16 cellular contexts compared by ENCODE assay signal in the genomic region with DNA sequence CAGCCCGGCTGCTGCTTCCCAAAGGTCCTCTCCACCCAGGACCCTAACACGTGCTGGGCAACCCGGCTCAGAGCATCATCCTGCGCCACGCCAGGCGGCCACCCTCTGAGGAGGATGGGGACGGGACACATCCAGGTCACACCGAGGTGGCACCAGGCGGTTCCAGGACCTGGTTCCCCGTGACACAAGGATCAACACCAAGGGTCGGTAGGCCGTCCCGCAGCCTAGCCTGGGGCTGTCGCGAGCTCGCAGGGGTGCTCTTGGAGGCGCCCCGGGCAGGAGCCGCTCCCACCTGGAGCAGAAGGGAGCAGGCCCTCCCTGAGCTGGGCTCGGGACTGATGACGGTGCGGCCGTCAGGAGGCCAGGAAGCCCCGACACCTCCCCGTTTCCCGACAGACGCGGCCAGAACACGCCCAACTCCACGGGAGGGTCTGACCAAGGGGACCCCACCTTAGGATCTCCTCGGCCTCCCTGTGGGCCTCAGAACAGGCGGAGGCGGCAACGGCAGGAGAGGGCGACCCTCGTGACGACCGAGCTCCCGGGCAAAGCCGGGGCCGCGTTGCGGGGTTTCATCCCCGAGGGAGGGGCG. TPM values are rescaled to one million over a fixed set of nuclear protein-coding genes. Genes with fewer than 3 reads are reported as not detected.
DNase-seq lines count a peak whose midpoint lies in the region; ATAC-seq and TF ChIP-seq lines count a peak whose summit lies in the region.
"Had no signal": no experiment of that assay in that cellular context is flagged by ENCODE, and none has a peak within 500 bp of the region (broad histone marks: within the 10 kb centered on the region; RNA-seq: fewer than 3 reads in every experiment).

No MANE protein-coding gene starts in this region.

- no peak for TF ChIP-seq POLR2A in esophagus squamous epithelium (IDR thresholded peaks at IDR 0.05)
- no peak for TF ChIP-seq POLR2A in GM18505 (IDR thresholded peaks at IDR 0.05; ENCODE audit: borderline replicate concordance, extremely low read depth, insufficient read depth, insufficient read length)

- H3K4me1 ChIP-seq in right atrium auricular region (peaks cover 0 to 32% of the 10 kb centered on the region in 2 donors), esophagus squamous epithelium (peaks cover 12 to 46% (median 16%) of the 10 kb centered on the region in 3 donors), subcutaneous abdominal adipose tissue (ENCODE audit: control insufficient read depth in 5 of 5, insufficient read depth in 5 of 5, low read length in 5 of 5) (peaks cover 0 to 22% (median 15%) of the 10 kb centered on the region in 5 donors)

- H3K27me3 ChIP-seq in right atrium auricular region (no peaks in the 10 kb centered on the region), esophagus squamous epithelium (no peaks in the 10 kb centered on the region), subcutaneous abdominal adipose tissue (ENCODE audit: control insufficient read depth in 5 of 5, insufficient read depth in 4 of 5, low read length in 5 of 5) (no peaks in the 10 kb centered on the region)
- H3K27me3 ChIP-seq: SJCRH30 had no signal

- WGBS in esophagus squamous epithelium, 2 donors = 76% methylated on average over 7 of the region's 45 CpGs; no CpG with 5 or more reads in 1 of the 2 donors

- H3K9me3 ChIP-seq in right atrium auricular region (no peaks in the 10 kb centered on the region), esophagus squamous epithelium (no peaks in the 10 kb centered on the region), subcutaneous abdominal adipose tissue (ENCODE audit: control insufficient read depth in 5 of 5, low read length in 5 of 5) (no peaks in the 10 kb centered on the region)
- H3K9me3 ChIP-seq: A549, left lung, SJCRH30 had no signal

- DNase-seq in Right ventricle myocardium superior = peak; percentile 34
- DNase-seq in right atrium auricular region (ENCODE audit: low spot score) = no peak
- DNase-seq in esophagus squamous epithelium (lab: John Stamatoyannopoulos, UW) = no peak
- no peak for DNase-seq in medulla oblongata (ENCODE audit: extremely low spot score)
- DNase-seq: natural killer cell; NCI-H1436 treated with DMSO at 0.1 percent for 48 hours; NCI-H226; SJCRH30; stimulated activated CD4-positive, alpha-beta T cell treated with anti-CD3 and anti-CD28 coated beads, Interleukin-4, amount 100 ng/mL, for 24 hours had no signal

- H3K4me3 ChIP-seq in right atrium auricular region = peak overlapping the region in 1 of 2 donors; percentile 49
- H3K4me3 ChIP-seq in esophagus squamous epithelium = peak overlapping the region in 3 of 4 donors; percentile 32 to 48 (median 41)
- peak overlapping the region in 2 of 5 donors; percentile 53 to 57 for H3K4me3 ChIP-seq in subcutaneous abdominal adipose tissue (ENCODE audit: low read depth in 1 of 5, low read length in 5 of 5)
- H3K4me3 ChIP-seq: A549, SJCRH30 had no signal

- intact Hi-C loops in Right ventricle myocardium superior (cut with DNase I) (no loop called here), esophagus squamous epithelium (cut with DNase I) (no loop called here)

- H3K36me3 ChIP-seq in right atrium auricular region (no peaks in the 10 kb centered on the region), esophagus squamous epithelium (peaks cover 0 to 20% (median 0%) of the 10 kb centered on the region in 3 donors), subcutaneous abdominal adipose tissue (ENCODE audit: control insufficient read depth in 5 of 5, insufficient read depth in 5 of 5, low read length in 5 of 5) (no peaks in the 10 kb centered on the region)
- H3K36me3 ChIP-seq: SJCRH30 had no signal

- peak overlapping the region in 1 of 2 donors; percentile 57 for H3K27ac ChIP-seq in right atrium auricular region
- peak overlapping the region in 2 of 4 donors; percentile 44 to 48 for H3K27ac ChIP-seq in esophagus squamous epithelium
- H3K27ac ChIP-seq in subcutaneous abdominal adipose tissue (ENCODE audit: low read depth, low read length) = no peak overlapping the region
- H3K27ac ChIP-seq: A549, SJCRH30 had no signal

- H3K9ac ChIP-seq in subcutaneous abdominal adipose tissue (ENCODE audit: low read length in 5 of 5) = peak overlapping the region in 3 of 5 donors; percentile 16 to 47 (median 28)

- TF ChIP-seq CTCF in right atrium auricular region (IDR thresholded peaks at IDR 0.05) (no peak), esophagus squamous epithelium (IDR thresholded peaks at IDR 0.05) (no peak)

- ATAC-seq in Right ventricle myocardium superior (ENCODE audit: poor library complexity) = no peak
- ATAC-seq in GM18505 (IDR thresholded peaks at IDR 0.05; ENCODE audit: unreplicated experiment) = no peak
- ATAC-seq: A549 had no signal

RNA-seq across cellular contexts. Expression of a gene that starts 6.3 kb away (rescaled TPM):
- total RNA-seq in Right ventricle myocardium superior = 6.9 TPM
- total RNA-seq in right atrium auricular region = 1 to 10 TPM; 5.9 to 6.0 TPM
- total RNA-seq in esophagus squamous epithelium = 10 to 100 TPM in 2 of 4 donors, 1 to 10 TPM in 2; 2.8 to 16.8 (median 9.1) TPM

RNA-seq across cellular contexts. Expression of a gene that starts 6.5 kb away (rescaled TPM):
- total RNA-seq in Right ventricle myocardium superior (1.7 TPM), right atrium auricular region (1 to 10 TPM in 1 of 2 donors, under 1 TPM in 1; 0.94 to 3.4 TPM), esophagus squamous epithelium (1 to 10 TPM; 2.1 to 7.4 (median 4.8) TPM)
- total RNA-seq: SJCRH30 had no signal

RNA-seq across cellular contexts. Expression of a gene that starts 24.5 kb away (rescaled TPM):
- total RNA-seq in Right ventricle myocardium superior (not detected), right atrium auricular region (not detected), esophagus squamous epithelium (not detected)
- total RNA-seq: activated CD4-positive, alpha-beta memory T cell treated with anti-CD3 and anti-CD28 coated beads for 36 hours; aorta; LHCN-M2; natural killer cell; SJCRH30 had no signal

RNA-seq across cellular contexts. Expression of a gene that starts 42.5 kb away (rescaled TPM):
- 10.0 TPM for total RNA-seq in Right ventricle myocardium superior
- total RNA-seq in right atrium auricular region = 10 to 100 TPM; 16.2 to 26.2 TPM
- total RNA-seq in esophagus squamous epithelium = 10 to 100 TPM; 16.2 to 38.1 (median 20.6) TPM
